In the genomic region with DNA sequence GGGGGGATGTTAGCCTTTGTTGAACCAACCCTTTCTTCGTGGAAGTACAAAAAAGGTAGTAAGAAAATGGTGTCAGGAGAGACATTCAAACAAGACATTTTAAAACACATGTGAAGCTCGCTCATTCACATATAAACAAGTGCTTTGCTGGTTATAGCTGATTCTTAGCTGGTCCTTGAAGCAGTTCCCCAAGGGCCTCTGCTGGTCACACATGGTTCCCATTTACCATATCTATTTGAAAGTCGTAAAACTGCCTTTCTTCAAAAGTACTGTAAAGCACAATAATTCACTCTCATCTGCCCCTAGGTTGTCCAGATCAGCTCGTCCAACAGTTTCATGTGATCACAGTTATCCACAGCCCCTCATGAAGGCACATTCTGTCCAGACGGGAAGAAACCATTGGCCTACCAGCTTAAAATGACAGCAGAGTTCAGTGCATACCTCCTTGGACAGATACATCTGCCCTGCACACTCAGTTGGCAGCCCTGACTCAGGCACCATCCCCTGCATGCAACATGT, we compare ENCODE assay signal across 15 cellular contexts.
DNase-seq lines count a peak whose midpoint lies in the region; ATAC-seq and TF ChIP-seq lines count a peak whose summit lies in the region.
"Had no signal": no experiment of that assay in that cellular context is flagged by ENCODE, and none has a peak within 500 bp of the region (broad histone marks: within the 10 kb centered on the region; RNA-seq: fewer than 3 reads in every experiment).

No MANE protein-coding gene starts in this region.

- TF ChIP-seq POLR2A in IMR-90 (IDR thresholded peaks at IDR 0.05; ENCODE audit: low read depth, low read length): no peak

- no peak overlapping the region for H4K5ac ChIP-seq in IMR-90 (ENCODE audit: low read depth, low read length)

- no peak overlapping the region for H2AK9ac ChIP-seq in IMR-90 (replicated peaks; ENCODE audit: low read depth, low read length, poor library complexity)

- H3K79me2 ChIP-seq in trophoblast cell (ENCODE audit: control insufficient read depth, insufficient read depth, low read length, poor library complexity): no peaks in the 10 kb centered on the region

- TF ChIP-seq RAD21 in IMR-90 (IDR thresholded peaks at IDR 0.05; ENCODE audit: low read length): no peak

- H4K8ac ChIP-seq in IMR-90 (ENCODE audit: low read depth in 2 of 2, low read length in 2 of 2): no peak overlapping the region
- no peak overlapping the region for H4K8ac ChIP-seq in trophoblast cell (ENCODE audit: low read depth, low read length)

- TF ChIP-seq CTCF in IMR-90 (conservative IDR thresholded peaks at IDR 0.05; ENCODE audit: low read depth, low read length) (no peak), fibroblast of villous mesenchyme (IDR thresholded peaks at IDR 0.05; ENCODE audit: insufficient read depth, low read depth, low read length) (no peak)

- ATAC-seq in IMR-90 (ENCODE audit: low read depth): no peak
- no peak for ATAC-seq in activated naive CD4-positive, alpha-beta T cell treated with anti-CD3 and anti-CD28 coated beads, Interleukin-2, amount 50 U/mL, for 72 hours
- no peak for ATAC-seq in activated T-cell treated with anti-CD3 and anti-CD28 coated beads, Interleukin-2, amount 50 U/mL, for 4 hours

- WGBS in IMR-90 (ENCODE audit: extremely low coverage in 2 of 2, insufficient read length in 1 of 2), 2 experiments: 78% methylated on average over 1 of the region's 5 CpGs; no CpG with 5 or more reads in 1 of the 2 experiments
- no CpG with 5 or more reads among the region's 5 CpGs for WGBS in trophoblast cell (ENCODE audit: extremely low coverage, insufficient coverage, insufficient read length)

- peak; percentile 67 for DNase-seq in EH (ENCODE audit: low read depth)
- no peak for DNase-seq in IMR-90
- DNase-seq in fibroblast of villous mesenchyme (ENCODE audit: low read depth): peak; percentile 78
- no peak for DNase-seq in trophoblast cell
- DNase-seq in activated naive CD4-positive, alpha-beta T cell treated with anti-CD3 and anti-CD28 coated beads, Interleukin-2, amount 50 U/mL, for 72 hours (ENCODE audit: low spot score in 2 of 2): no peak
- no peak for DNase-seq in DMS53 (lab: John Stamatoyannopoulos, UW)
- DNase-seq in activated T-cell treated with anti-CD3 and anti-CD28 coated beads, Interleukin-2, amount 50 U/mL, for 4 hours: no peak
- DNase-seq: C1 segment of cervical spinal cord; MV-4-11; NCI-H1436 treated with DMSO at 0.1 percent for 48 hours; NCI-H2081; NCI-H345; NCI-H526 treated with DMSO at 0.1 percent for 48 hours; NK-92 treated with Interleukin-12 subunit alpha and Interleukin-12 subunit beta, amount 100 ng/mL, for 24 hours; OCI-M1 had no signal

- H2BK120ac ChIP-seq in IMR-90 (ENCODE audit: low read depth, low read length) (no peak overlapping the region), trophoblast cell (ENCODE audit: insufficient read depth, low read length, poor library complexity) (no peak overlapping the region)

- H3K27ac Mint-ChIP-seq in activated naive CD4-positive, alpha-beta T cell treated with anti-CD3 and anti-CD28 coated beads, Interleukin-2, amount 50 U/mL, for 72 hours: no peak overlapping the region

- no peaks in the 10 kb centered on the region for H4K20me1 ChIP-seq in IMR-90 (ENCODE audit: insufficient read depth, low read length)

- no peak overlapping the region for H3K23ac ChIP-seq in IMR-90 (ENCODE audit: low read depth, low read length)
- H3K23ac ChIP-seq in trophoblast cell (ENCODE audit: low read length): peak overlapping the region; percentile 42

- peaks cover 21% of the 10 kb centered on the region for H3K9me1 ChIP-seq in IMR-90 (ENCODE audit: insufficient read depth, low read length)

- H3K27ac ChIP-seq in IMR-90 (ENCODE audit: insufficient read depth, low read length) (no peak overlapping the region), trophoblast cell (ENCODE audit: low read depth, low read length) (no peak overlapping the region)

- H3K36me3 ChIP-seq in IMR-90 (ENCODE audit: control insufficient read depth, insufficient read depth, low read length) (no peaks in the 10 kb centered on the region), trophoblast cell (ENCODE audit: control insufficient read depth in 1 of 2, insufficient read depth in 2 of 2, low read length in 2 of 2) (no peaks in the 10 kb centered on the region)

- H3K14ac ChIP-seq in IMR-90 (replicated peaks; ENCODE audit: low read depth, low read length): no peak overlapping the region
- H3K14ac ChIP-seq in trophoblast cell (ENCODE audit: low read length): no peak overlapping the region

- H3K4ac ChIP-seq in IMR-90 (ENCODE audit: low read depth, low read length) (no peak overlapping the region), trophoblast cell (ENCODE audit: low read depth, low read length) (no peak overlapping the region)

- no TSS peak for BruUV-seq in IMR-90 (replicated peaks; lab: Mats Ljungman, UMichigan)

- no peaks in the 10 kb centered on the region for H3K9me3 Mint-ChIP-seq in activated naive CD4-positive, alpha-beta T cell treated with anti-CD3 and anti-CD28 coated beads, Interleukin-2, amount 50 U/mL, for 72 hours
- H3K9me3 Mint-ChIP-seq in activated T-cell treated with anti-CD3 and anti-CD28 coated beads, Interleukin-2, amount 50 U/mL, for 4 hours: no peaks in the 10 kb centered on the region

- no peaks in the 10 kb centered on the region for H3K4me1 Mint-ChIP-seq in activated T-cell treated with anti-CD3 and anti-CD28 coated beads, Interleukin-2, amount 50 U/mL, for 4 hours (ENCODE audit: low read depth)

- no peak overlapping the region for H3K4me2 ChIP-seq in IMR-90 (ENCODE audit: low read depth, low read length)
- no peak overlapping the region for H3K4me2 ChIP-seq in trophoblast cell (ENCODE audit: low read length)

- H2BK15ac ChIP-seq in IMR-90 (ENCODE audit: low read depth, low read length): no peak overlapping the region

- H3K9ac ChIP-seq in IMR-90 (ENCODE audit: low read depth, low read length) (no peak overlapping the region), trophoblast cell (ENCODE audit: low read length) (no peak overlapping the region)

- intact Hi-C loops in IMR-90 (cut with micrococcal nuclease): no loop called here

- peak overlapping the region; percentile 73 for H2AFZ ChIP-seq in IMR-90 (replicated peaks; ENCODE audit: low read length, poor library complexity)
- no peak overlapping the region for H2AFZ ChIP-seq in trophoblast cell (ENCODE audit: insufficient read depth, low read length, poor library complexity)

- peaks cover 9% of the 10 kb centered on the region for H3K27me3 Mint-ChIP-seq in activated T-cell treated with anti-CD3 and anti-CD28 coated beads, Interleukin-2, amount 50 U/mL, for 4 hours (ENCODE audit: low read depth)

- no peak overlapping the region for H3K4me3 Mint-ChIP-seq in activated T-cell treated with anti-CD3 and anti-CD28 coated beads, Interleukin-2, amount 50 U/mL, for 4 hours

- H4K12ac ChIP-seq in trophoblast cell (ENCODE audit: low read depth, low read length): no peak overlapping the region

- H3K9me3 ChIP-seq in IMR-90 (ENCODE audit: control insufficient read depth, insufficient read depth, low read length) (no peaks in the 10 kb centered on the region), trophoblast cell (ENCODE audit: insufficient read depth, low read depth, low read length) (no peaks in the 10 kb centered on the region)

- CTCF ChIA-PET in IMR-90 (lab: Yijun Ruan, JAX): no interaction called here

- no peak overlapping the region for H2BK20ac ChIP-seq in IMR-90 (ENCODE audit: low read depth, low read length)

- no peak overlapping the region for H3K18ac ChIP-seq in IMR-90 (ENCODE audit: low read depth, low read length)
- no peak overlapping the region for H3K18ac ChIP-seq in trophoblast cell (ENCODE audit: low read length)

- no peak overlapping the region for H3K56ac ChIP-seq in IMR-90 (ENCODE audit: extremely low read depth, insufficient read depth, low read length)

- POLR2A ChIA-PET in IMR-90 (lab: Charles Lee; ENCODE audit: unreplicated experiment): no interaction called here

- no peak overlapping the region for H2BK5ac ChIP-seq in IMR-90 (ENCODE audit: low read depth, low read length, poor library complexity, severe bottlenecking)
- no peak overlapping the region for H2BK5ac ChIP-seq in trophoblast cell (ENCODE audit: low read depth, low read length, poor library complexity)

- no peak overlapping the region for H2BK12ac ChIP-seq in trophoblast cell (ENCODE audit: low read length)

- in situ Hi-C loops in IMR-90 (cut with MboI; ENCODE audit: low sequenced_read_pairs): no loop called here

- no peaks in the 10 kb centered on the region for H3K79me1 ChIP-seq in IMR-90 (ENCODE audit: low read depth in 1 of 2, low read length in 2 of 2)
- no peaks in the 10 kb centered on the region for H3K79me1 ChIP-seq in trophoblast cell (ENCODE audit: low read length)

- no peak overlapping the region for H3K4me3 ChIP-seq in IMR-90 (ENCODE audit: insufficient read depth, low read depth, low read length)
- no peak overlapping the region for H3K4me3 ChIP-seq in fibroblast of villous mesenchyme (ENCODE audit: low read depth, low read length)
- H3K4me3 ChIP-seq in trophoblast cell (ENCODE audit: low read depth, low read length): no peak overlapping the region

- H3K36me3 Mint-ChIP-seq in activated naive CD4-positive, alpha-beta T cell treated with anti-CD3 and anti-CD28 coated beads, Interleukin-2, amount 50 U/mL, for 72 hours: no peaks in the 10 kb centered on the region
- no peaks in the 10 kb centered on the region for H3K36me3 Mint-ChIP-seq in activated T-cell treated with anti-CD3 and anti-CD28 coated beads, Interleukin-2, amount 50 U/mL, for 4 hours (ENCODE audit: insufficient read depth)

- H3K27me3 ChIP-seq in IMR-90 (ENCODE audit: control insufficient read depth, insufficient read depth, low read length): no peaks in the 10 kb centered on the region
- no peaks in the 10 kb centered on the region for H3K27me3 ChIP-seq in trophoblast cell (ENCODE audit: insufficient read depth, low read length)

- no peak overlapping the region for H2AK5ac ChIP-seq in IMR-90 (ENCODE audit: low read depth, low read length)
- H2AK5ac ChIP-seq in trophoblast cell (ENCODE audit: low read length): no peak overlapping the region

- H3K4me1 ChIP-seq in IMR-90 (ENCODE audit: control insufficient read depth, insufficient read depth, low read length) (peaks cover 10% of the 10 kb centered on the region), trophoblast cell (ENCODE audit: control insufficient read depth in 1 of 2, insufficient read depth in 2 of 2, low read length in 2 of 2) (peaks cover 5 to 10% of the 10 kb centered on the region in 2 experiments)

- dilution Hi-C loops in IMR-90 (cut with HindIII; ENCODE audit: low sequenced_read_pairs, unreplicated experiment): no loop called here

- no peak overlapping the region for H4K91ac ChIP-seq in IMR-90 (ENCODE audit: insufficient read depth, low read depth, low read length)
- no peak overlapping the region for H4K91ac ChIP-seq in trophoblast cell (ENCODE audit: low read depth, low read length)

Comparison
In these comparisons a context has a peak if more than half of its experiments do, and no peak if none do; other contexts are left out.
1. DNase-seq: peak in EH (single experiment) and fibroblast of villous mesenchyme (single experiment); none in IMR-90 (single experiment), trophoblast cell (0 of 2), activated naive CD4-positive, alpha-beta T cell treated with anti-CD3 and anti-CD28 coated beads, Interleukin-2, amount 50 U/mL, for 72 hours (0 of 2), DMS53 (single experiment) and activated T-cell treated with anti-CD3 and anti-CD28 coated beads, Interleukin-2, amount 50 U/mL, for 4 hours (single experiment).